Comparison of ENCODE assay signal across 2 cellular contexts in genomic region chr14:79735121-79735520, GRCh38.
TF ChIP-seq lines count a peak whose summit lies in the region.

No MANE protein-coding gene starts in this region.

TF ChIP-seq in HepG2, 621 proteins besides CTCF, POLR2A, EP300 and RAD21:
- TF ChIP-seq CEBPB (IDR thresholded peaks at IDR 0.05; ENCODE audit: borderline replicate concordance, low read depth, low read length) (peak; percentile 59; the same call in 1 of the 2 replicates), ZBTB38 (CRISPR knock-in tag; IDR thresholded peaks at IDR 0.05) (no peak), CENPX (CRISPR knock-in tag; IDR thresholded peaks at IDR 0.05) (no peak)

TF ChIP-seq in IMR-90, 13 proteins besides CTCF, POLR2A, EP300 and RAD21:
- TF ChIP-seq CEBPB (IDR thresholded peaks at IDR 0.05; ENCODE audit: low read depth, low read length): peak; percentile 83
- TF ChIP-seq MXI1 (IDR thresholded peaks at IDR 0.05; ENCODE audit: borderline replicate concordance, low read depth, low read length): no peak
